24 cellular contexts compared by ENCODE assay signal in genomic region chr12:116343331-116343884, GRCh38.
"Had no signal": no experiment of that assay in that cellular context is flagged by ENCODE, and none has a peak within 500 bp of the region (broad histone marks: within the 10 kb centered on the region; RNA-seq: fewer than 3 reads in every experiment).

No MANE protein-coding gene starts in this region.

- H3K4me3 ChIP-seq: colonic mucosa, heart left ventricle, lung, pancreas, prostate gland, skin epidermis, suprapubic skin, thyroid gland had no signal

- H3K27me3 Mint-ChIP-seq: type B pancreatic cell had no signal

- H3K27ac ChIP-seq: colonic mucosa, heart left ventricle, pancreas, prostate gland, skin epidermis, suprapubic skin, thyroid gland had no signal

- H3K27ac Mint-ChIP-seq: nephron, type B pancreatic cell had no signal

- H3K27me3 ChIP-seq: colonic mucosa, heart left ventricle, pancreas, suprapubic skin, thyroid gland had no signal

- ATAC-seq: heart left ventricle; left colon; left ventricle myocardium superior; pancreas; sciatic nerve; stimulated activated naive CD8-positive, alpha-beta T cell treated with anti-CD3 and anti-CD28 coated beads, Interleukin-15, Interleukin-2, amounts not matched to agents 100 U/mL and 50 U/mL, for 24 hours had no signal

- H3K36me3 ChIP-seq: colonic mucosa, heart left ventricle, pancreas, prostate gland, suprapubic skin, thyroid gland had no signal

- FAIRE-seq: pancreas, urothelium cell line had no signal

- H3K9me3 ChIP-seq: colonic mucosa, pancreas, prostate gland, suprapubic skin, thyroid gland had no signal

- H3K4me3 Mint-ChIP-seq: nephron, type B pancreatic cell had no signal

- DNase-seq: colonic mucosa; dermis blood vessel endothelial cell; foreskin melanocyte; heart left ventricle; hippocampal formation; left colon; left ventricle myocardium superior; mesenchymal stem cell; midbrain; naive B cell; occipital lobe; pancreas; stimulated activated CD4-positive, alpha-beta T cell treated with anti-CD3 and anti-CD28 coated beads, Interleukin-2, amount 100 ng/mL, for 24 hours; stimulated activated CD4-positive, alpha-beta T cell treated with anti-CD3 and anti-CD28 coated beads, Interleukin-4, amount 100 ng/mL, for 4 hours; stimulated activated naive CD8-positive, alpha-beta T cell treated with anti-CD3 and anti-CD28 coated beads, Interleukin-15, Interleukin-2, amounts not matched to agents 100 U/mL and 50 U/mL, for 24 hours; thyroid gland had no signal

- H3K4me1 ChIP-seq: prostate gland had no signal

- H3K36me3 Mint-ChIP-seq: type B pancreatic cell had no signal
